ENCODE assay signal across 17 cellular contexts in genomic region chr6:106199998-106200397, GRCh38.
DNase-seq lines count a peak whose midpoint lies in the region; ATAC-seq and TF ChIP-seq lines count a peak whose summit lies in the region.
"Had no signal": no experiment of that assay in that cellular context is flagged by ENCODE, and none has a peak within 500 bp of the region (broad histone marks: within the 10 kb centered on the region; RNA-seq: fewer than 3 reads in every experiment).

No MANE protein-coding gene starts in this region.

- POLR2A ChIA-PET in MCF 10A (lab: Yijun Ruan, JAX): no interaction called here

- no peaks in the 10 kb centered on the region for H3K27me3 Mint-ChIP-seq in MCF 10A (ENCODE audit: insufficient read depth, unreplicated experiment)
- H3K27me3 Mint-ChIP-seq: T-helper 17 cell had no signal

- no peak overlapping the region for H3K27ac Mint-ChIP-seq in MCF 10A (ENCODE audit: low read depth, unreplicated experiment)
- H3K27ac Mint-ChIP-seq: T-helper 17 cell had no signal

- H3K4me1 ChIP-seq in breast epithelium: no peaks in the 10 kb centered on the region
- H3K4me1 ChIP-seq: thyroid gland had no signal

- no peaks in the 10 kb centered on the region for H3K9me3 ChIP-seq in breast epithelium
- H3K9me3 ChIP-seq: HAP-1, spleen, thyroid gland had no signal

- intact Hi-C loops in MCF 10A (cut with micrococcal nuclease): no loop called here
- intact Hi-C loops in breast epithelium (cut with DNase I; ENCODE audit: low total_unique reads): no loop called here

- CTCF ChIA-PET in MCF 10A (lab: Yijun Ruan, JAX): no interaction called here

- no peak for ATAC-seq in GM21723 (IDR thresholded peaks at IDR 0.05; ENCODE audit: unreplicated experiment)
- no peak for ATAC-seq in HG03442 (IDR thresholded peaks at IDR 0.05; ENCODE audit: unreplicated experiment)
- ATAC-seq: left ventricle myocardium superior, T-helper 17 cell had no signal

- TF ChIP-seq POLR2A in breast epithelium (IDR thresholded peaks at IDR 0.05): no peak

- TF ChIP-seq CTCF in MCF 10A (IDR thresholded peaks at IDR 0.05; ENCODE audit: unreplicated experiment): no peak
- no peak for TF ChIP-seq CTCF in breast epithelium (IDR thresholded peaks at IDR 0.05)
- no peak for TF ChIP-seq CTCF in fibroblast of the aortic adventitia (IDR thresholded peaks at IDR 0.05; ENCODE audit: insufficient read depth, low read length)

- H3K27me3 ChIP-seq in breast epithelium: no peaks in the 10 kb centered on the region
- H3K27me3 ChIP-seq: spleen, thyroid gland had no signal

- BruUV-seq in MCF 10A (replicated peaks; lab: Mats Ljungman, UMichigan): no TSS peak

- H3K36me3 Mint-ChIP-seq in MCF 10A (ENCODE audit: insufficient read depth, unreplicated experiment): peaks cover 21% of the 10 kb centered on the region

- H3K9me3 Mint-ChIP-seq in MCF 10A (ENCODE audit: unreplicated experiment): no peaks in the 10 kb centered on the region

- no peak overlapping the region for H3K4me3 Mint-ChIP-seq in MCF 10A (ENCODE audit: unreplicated experiment)
- H3K4me3 Mint-ChIP-seq: T-helper 17 cell had no signal

- H3K27ac ChIP-seq in breast epithelium: no peak overlapping the region
- H3K27ac ChIP-seq: coronary artery, spleen, thyroid gland had no signal

- no peaks in the 10 kb centered on the region for H3K36me3 ChIP-seq in breast epithelium
- H3K36me3 ChIP-seq: HAP-1, thyroid gland had no signal

- DNase-seq in MCF 10A (ENCODE audit: unreplicated experiment) (peak; percentile 22), breast epithelium (ENCODE audit: low spot score in 2 of 2) (no peak), SW480 (ENCODE audit: low spot score) (peak; percentile 2), fibroblast of the aortic adventitia (ENCODE audit: low read depth) (peak; percentile 76), cortex of kidney (lab: John Stamatoyannopoulos, UW) (no peak), epidermal melanocyte (ENCODE audit: insufficient read length, low spot score) (no peak)
- DNase-seq: activated gamma-delta T cell treated with Interleukin-2 at 50 U/mL for 16 hours, DMS53, left ventricle myocardium superior, NCI-H2081 treated with DMSO at 0.1 percent for 48 hours, spleen, T-helper 17 cell, thyroid gland had no signal

- H3K4me1 Mint-ChIP-seq in MCF 10A (ENCODE audit: insufficient read depth, unreplicated experiment): peaks cover 18% of the 10 kb centered on the region

- H3K4me3 ChIP-seq in breast epithelium (no peak overlapping the region), fibroblast of the aortic adventitia (ENCODE audit: low read depth, low read length) (no peak overlapping the region)
- H3K4me3 ChIP-seq: coronary artery, HAP-1, spleen, thyroid gland had no signal

Comparison
In these comparisons a context has a peak if more than half of its experiments do, and no peak if none do; other contexts are left out.
1. DNase-seq: peak in MCF 10A (single experiment), SW480 (single experiment) and fibroblast of the aortic adventitia (single experiment); none in breast epithelium (0 of 2), cortex of kidney (single experiment) and epidermal melanocyte (single experiment).